8 cellular contexts compared by ENCODE assay signal in genomic region chr11:9716275-9717039, GRCh38. TPM values are rescaled to one million over a fixed set of nuclear protein-coding genes. Genes with fewer than 3 reads are reported as not detected.
DNase-seq lines count a peak whose midpoint lies in the region; ATAC-seq, FAIRE-seq and TF ChIP-seq lines count a peak whose summit lies in the region.

No MANE protein-coding gene starts in this region.

- WGBS in heart left ventricle, 4 donors: 32 to 56% (median 46%) methylated on average over 4 of the region's 4 CpGs
- 87% methylated on average over 4 of the region's 4 CpGs for WGBS in smooth muscle cell (ENCODE audit: low lambda C conversion rate)

- H3K79me2 ChIP-seq in smooth muscle cell (ENCODE audit: low read depth): no peaks in the 10 kb centered on the region

- H3K27ac ChIP-seq in AG04450 (ENCODE audit: low read depth, low read length) (peak overlapping the region; percentile 33), heart left ventricle (peak overlapping the region in 11 of 12 donors; percentile 19 to 82 (median 63)), smooth muscle cell (ENCODE audit: low read depth) (no peak overlapping the region)

- TF ChIP-seq CTCF in AG04450 (IDR thresholded peaks at IDR 0.05; ENCODE audit: low read depth, low read length) (no peak), heart left ventricle (IDR thresholded peaks at IDR 0.05) (no peak), smooth muscle cell (IDR thresholded peaks at IDR 0.05; ENCODE audit: borderline replicate concordance, insufficient read depth, poor library complexity, severe bottlenecking) (no peak), BE2C (IDR thresholded peaks at IDR 0.05; ENCODE audit: low read depth, low read length) (no peak)

- CTCF ChIA-PET in AG04450 (lab: Charles Lee): interaction anchor here (2.1 kb wide), 1 partner anchor 210 kb away, joined by 4 read pairs; no protein-coding TSS in a partner anchor

- intact Hi-C loops in heart left ventricle (cut with DNase I): loop anchor here in 1 of 10 donors (5.0 kb wide), 1 partner anchor 49 kb away; no protein-coding TSS in a partner anchor

- H3K36me3 ChIP-seq in heart left ventricle (peaks cover 0 to 19% (median 7%) of the 10 kb centered on the region in 9 donors), smooth muscle cell (ENCODE audit: low read depth) (no peaks in the 10 kb centered on the region), H7 (replicated peaks; ENCODE audit: control insufficient read depth, insufficient read depth, low read length) (peaks cover 5% of the 10 kb centered on the region), BE2C (no peaks in the 10 kb centered on the region)

- no peak overlapping the region for H3K9ac ChIP-seq in smooth muscle cell (ENCODE audit: low read depth)

- DNase-seq in AG04450 (ENCODE audit: low read depth, low spot score): peak; percentile 18
- DNase-seq in GM19239 (ENCODE audit: insufficient read length, low spot score): peak; percentile 21
- peak; percentile 55 for DNase-seq in UCSD-AML1 (lab: John Stamatoyannopoulos, UW; ENCODE audit: unreplicated experiment)
- DNase-seq in heart left ventricle: peak in 3 of 5 donors; percentile 51 to 64 (median 55)
- no peak for DNase-seq in smooth muscle cell (lab: John Stamatoyannopoulos, UW; ENCODE audit: unreplicated experiment)
- DNase-seq in H7: no peak
- no peak for DNase-seq in BE2C

- TF ChIP-seq POLR2A in heart left ventricle (IDR thresholded peaks at IDR 0.05): no peak

- H3K9me3 ChIP-seq in AG04450 (ENCODE audit: control insufficient read depth, insufficient read depth, low read length) (no peaks in the 10 kb centered on the region; the same call in 1 of the 2 replicates), heart left ventricle (no peaks in the 10 kb centered on the region), smooth muscle cell (replicated peaks; ENCODE audit: low read depth) (no peaks in the 10 kb centered on the region), BE2C (no peaks in the 10 kb centered on the region)

- peak; percentile 76 for ATAC-seq in HG03196 (IDR thresholded peaks at IDR 0.05; ENCODE audit: unreplicated experiment)
- ATAC-seq in heart left ventricle: peak; percentile 71 to 90 (median 86)

- no peak overlapping the region for H2AFZ ChIP-seq in smooth muscle cell (ENCODE audit: low read depth)

- H3K27me3 ChIP-seq in AG04450 (ENCODE audit: control insufficient read depth, insufficient read depth, low read length) (no peaks in the 10 kb centered on the region), heart left ventricle (no peaks in the 10 kb centered on the region), smooth muscle cell (ENCODE audit: low read depth) (no peaks in the 10 kb centered on the region), H7 (ENCODE audit: control insufficient read depth, insufficient read depth, low read length) (no peaks in the 10 kb centered on the region), BE2C (no peaks in the 10 kb centered on the region)

- peak; percentile 97 for FAIRE-seq in GM19239 (lab: Jason Lieb, UNC)

- POLR2A ChIA-PET in AG04450 (lab: Yijun Ruan, JAX): no interaction called here

- H3K4me2 ChIP-seq in smooth muscle cell: no peak overlapping the region

- H3K4me3 ChIP-seq in AG04450 (ENCODE audit: low read depth, low read length) (no peak overlapping the region), heart left ventricle (no peak overlapping the region), smooth muscle cell (no peak overlapping the region), H7 (ENCODE audit: insufficient read depth, low read depth, low read length) (no peak overlapping the region), BE2C (ENCODE audit: low read depth, low read length) (no peak overlapping the region)

- no peaks in the 10 kb centered on the region for H3F3A ChIP-seq in smooth muscle cell (ENCODE audit: low read depth)

- H3K4me1 ChIP-seq in heart left ventricle (peaks cover 0 to 75% (median 49%) of the 10 kb centered on the region in 12 donors), smooth muscle cell (ENCODE audit: low read depth) (no peaks in the 10 kb centered on the region), BE2C (no peaks in the 10 kb centered on the region)

- peaks cover 13% of the 10 kb centered on the region for H4K20me1 ChIP-seq in smooth muscle cell (ENCODE audit: low read depth)

RNA-seq across cellular contexts. Expression of gene SWAP70, which starts 52.6 kb away (rescaled TPM):
- polyA plus RNA-seq in AG04450 (2011; rRNA removed) (20.9 and 24.6 TPM in 2 replicates), heart left ventricle (10 to 100 TPM in 1 of 2 donors, 1 to 10 TPM in 1; 6.0 to 18.9 TPM), smooth muscle cell (15.4 and 20.6 TPM in 2 replicates)
- 15.4 and 20.1 TPM in 2 replicates for polyA minus RNA-seq in AG04450 (2011; rRNA and poly(A)+ RNA removed)
- total RNA-seq in heart left ventricle (10 to 100 TPM; 16.7 to 38.5 (median 24.0) TPM), smooth muscle cell (14.7 and 17.8 TPM in 2 replicates)
- 18.5 and 24.3 TPM in 2 replicates for total RNA-seq in H7 (2014; rRNA removed; shearing (Covaris generic))
- 6.5 TPM for polyA plus RNA-seq in BE2C (2012; ENCODE audit: insufficient read depth, insufficient read length, low read depth)

Comparison
In these comparisons a context has a peak if more than half of its experiments do, and no peak if none do; other contexts are left out.
1. DNase-seq: peak in AG04450 (single experiment), GM19239 (single experiment), UCSD-AML1 (single experiment) and heart left ventricle (3 of 5); none in smooth muscle cell (single experiment), H7 (single experiment) and BE2C (single experiment).